ENCODE assay signal across 15 cellular contexts in the genomic region with DNA sequence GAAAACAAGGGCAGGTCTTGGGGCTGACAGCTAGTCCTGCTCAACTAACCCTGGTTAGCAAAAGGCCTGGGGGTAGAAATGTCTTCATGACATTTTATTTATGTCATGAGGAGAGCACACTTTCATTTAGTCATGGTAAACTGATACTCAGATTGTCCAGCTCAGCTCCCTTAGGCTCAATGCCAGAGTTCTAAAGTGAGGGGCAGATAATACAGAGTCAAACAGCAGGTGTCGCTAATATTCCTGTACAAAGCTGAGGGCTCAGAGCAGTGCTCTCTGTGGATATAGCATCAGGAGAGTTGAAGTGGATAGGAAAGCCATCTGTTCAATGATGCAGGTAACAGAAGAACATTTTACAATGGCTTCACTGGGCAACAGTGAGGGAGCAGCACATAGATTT. TPM values are rescaled to one million over a fixed set of nuclear protein-coding genes. Genes with fewer than 3 reads are reported as not detected.
DNase-seq lines count a peak whose midpoint lies in the region; ATAC-seq and TF ChIP-seq lines count a peak whose summit lies in the region.
"Had no signal": no experiment of that assay in that cellular context is flagged by ENCODE, and none has a peak within 500 bp of the region (broad histone marks: within the 10 kb centered on the region; RNA-seq: fewer than 3 reads in every experiment).

No MANE protein-coding gene starts in this region.

- H3K4me3 ChIP-seq in neural cell (ENCODE audit: low read length), result no peak overlapping the region
- H3K4me3 ChIP-seq: colonic mucosa, esophagus squamous epithelium had no signal

- no peak overlapping the region for H2AFZ ChIP-seq in neural cell (ENCODE audit: low read depth, low read length)

- H3K4me2 ChIP-seq in neural cell (ENCODE audit: low read length), result no peak overlapping the region

- no peak overlapping the region for H3K4me3 Mint-ChIP-seq in stimulated activated memory B cell treated with anti-CD40 and anti-IgM and Interleukin-4, amounts not matched to agents 10 μg/mL and 1 μg/mL and 100 μg/mL, for 72 hours
- H3K4me3 Mint-ChIP-seq: activated naive CD8-positive, alpha-beta T cell; mesothelial cell of epicardium had no signal

- TF ChIP-seq RAD21 in neural cell (conservative IDR thresholded peaks at IDR 0.05), result peak; percentile 42

- H3K9me2 ChIP-seq in neural cell (ENCODE audit: insufficient read depth, low read length), result no peaks in the 10 kb centered on the region

- H3K27me3 Mint-ChIP-seq in stimulated activated memory B cell treated with anti-CD40 and anti-IgM and Interleukin-4, amounts not matched to agents 10 μg/mL and 1 μg/mL and 100 μg/mL, for 72 hours, result peaks cover 28% of the 10 kb centered on the region
- H3K27me3 Mint-ChIP-seq: activated naive CD8-positive, alpha-beta T cell had no signal

- no peaks in the 10 kb centered on the region for H3K4me1 Mint-ChIP-seq in stimulated activated memory B cell treated with anti-CD40 and anti-IgM and Interleukin-4, amounts not matched to agents 10 μg/mL and 1 μg/mL and 100 μg/mL, for 72 hours
- H3K4me1 Mint-ChIP-seq: mesothelial cell of epicardium had no signal

- TF ChIP-seq EP300 in neural cell (conservative IDR thresholded peaks at IDR 0.05; ENCODE audit: poor library complexity, severe bottlenecking), result no peak

- no peaks in the 10 kb centered on the region for H3K36me3 Mint-ChIP-seq in stimulated activated memory B cell treated with anti-CD40 and anti-IgM and Interleukin-4, amounts not matched to agents 10 μg/mL and 1 μg/mL and 100 μg/mL, for 72 hours
- H3K36me3 Mint-ChIP-seq: activated naive CD8-positive, alpha-beta T cell; mesothelial cell of epicardium had no signal

- H3K36me3 ChIP-seq in neural cell (ENCODE audit: insufficient read depth, low read length), result no peaks in the 10 kb centered on the region
- H3K36me3 ChIP-seq: colonic mucosa, esophagus squamous epithelium had no signal

- H3K27me3 ChIP-seq in neural cell (ENCODE audit: insufficient read depth, low read depth, low read length), result no peaks in the 10 kb centered on the region
- H3K27me3 ChIP-seq: colonic mucosa, esophagus squamous epithelium had no signal

- H3K27ac ChIP-seq in neural cell (ENCODE audit: low read length), result no peak overlapping the region
- H3K27ac ChIP-seq: colonic mucosa, esophagus squamous epithelium had no signal

- H3K27ac Mint-ChIP-seq in stimulated activated memory B cell treated with anti-CD40 and anti-IgM and Interleukin-4, amounts not matched to agents 10 μg/mL and 1 μg/mL and 100 μg/mL, for 72 hours, result no peak overlapping the region
- H3K27ac Mint-ChIP-seq: activated naive CD8-positive, alpha-beta T cell; mesothelial cell of epicardium had no signal

- no peaks in the 10 kb centered on the region for H3F3A ChIP-seq in neural cell (ENCODE audit: insufficient read depth, low read length, poor library complexity, severe bottlenecking)

- DNase-seq in NCI-H345 (lab: John Stamatoyannopoulos, UW) (peak; percentile 25), NCI-H345 treated with DMSO at 0.1 percent for 48 hours (lab: John Stamatoyannopoulos, UW; ENCODE audit: unreplicated experiment) (no peak), NCI-H2029 (lab: John Stamatoyannopoulos, UW) (peak; percentile 46), SW480 (ENCODE audit: low spot score) (peak; percentile 16), GDM1 (lab: John Stamatoyannopoulos, UW) (no peak), globus pallidus (ENCODE audit: low spot score) (no peak)
- DNase-seq: colonic mucosa; esophagus squamous epithelium; GOT3; Right ventricle myocardium superior; stimulated activated CD4-positive, alpha-beta T cell treated with anti-CD3 and anti-CD28 coated beads, Interleukin-1b, Interleukin-23, amount 100 ng/mL, for 48 hours had no signal

- H3K79me2 ChIP-seq in neural cell (replicated peaks; ENCODE audit: insufficient read depth, low read length), result no peaks in the 10 kb centered on the region

- no peak for ATAC-seq in stimulated activated memory B cell treated with anti-CD40 and anti-IgM and Interleukin-4, amounts not matched to agents 10 μg/mL and 1 μg/mL and 100 μg/mL, for 72 hours

- no peaks in the 10 kb centered on the region for H3K9me3 Mint-ChIP-seq in stimulated activated memory B cell treated with anti-CD40 and anti-IgM and Interleukin-4, amounts not matched to agents 10 μg/mL and 1 μg/mL and 100 μg/mL, for 72 hours
- H3K9me3 Mint-ChIP-seq: mesothelial cell of epicardium had no signal

- no peaks in the 10 kb centered on the region for H4K20me1 ChIP-seq in neural cell (ENCODE audit: insufficient read depth)

- H3K9ac ChIP-seq in neural cell (ENCODE audit: low read length), result no peak overlapping the region

- TF ChIP-seq CTCF in neural cell (IDR thresholded peaks at IDR 0.05; ENCODE audit: poor library complexity, severe bottlenecking), result peak; percentile 36

- no peaks in the 10 kb centered on the region for H3K9me3 ChIP-seq in neural cell (ENCODE audit: low read length)
- H3K9me3 ChIP-seq: colonic mucosa, esophagus squamous epithelium had no signal

TF ChIP-seq in neural cell, 6 proteins besides CTCF, POLR2A, EP300 and RAD21:
- TF ChIP-seq SMC3 (conservative IDR thresholded peaks at IDR 0.05; ENCODE audit: poor library complexity) (peak; percentile 39), POLR2AphosphoS5 (IDR thresholded peaks at IDR 0.05) (no peak)

RNA-seq across cellular contexts. Expression of gene CALCR, which starts 26.8 kb away (rescaled TPM):
- polyA plus RNA-seq in neural cell, result 3.6 TPM in 2 replicates
- 5.1 and 6.6 TPM in 2 replicates for polyA minus RNA-seq in neural cell

Comparison
In these comparisons a context has a peak if more than half of its experiments do, and no peak if none do; other contexts are left out.
1. DNase-seq: peak in NCI-H345 (single experiment), NCI-H2029 (single experiment) and SW480 (single experiment); none in NCI-H345 treated with DMSO at 0.1 percent for 48 hours (single experiment), GDM1 (single experiment) and globus pallidus (single experiment).